Comparison of ENCODE assay signal across 8 cellular contexts in genomic region chr11:61814958-61815789, GRCh38. TPM values are rescaled to one million over a fixed set of nuclear protein-coding genes. Genes with fewer than 3 reads are reported as not detected.
A peak's percentile ranks its signal among the peaks of the same experiment; 100 is the strongest.
DNase-seq lines count a peak whose midpoint lies in the region; ATAC-seq and TF ChIP-seq lines count a peak whose summit lies in the region.

No MANE protein-coding gene starts in this region.

- H3K4me3 ChIP-seq in cardiac fibroblast (replicated peaks in 1 of 2; ENCODE audit: low read depth in 2 of 2, low read length in 2 of 2) (peak overlapping the region; percentile 84 to 87), iPS-18c (ENCODE audit: insufficient read depth, low read depth, low read length) (peak overlapping the region; percentile 95)

- no peaks in the 10 kb centered on the region for H3K9me3 ChIP-seq in iPS-18c (ENCODE audit: control insufficient read depth, insufficient read depth, low read length)

- ATAC-seq in activated CD4-positive, alpha-beta T cell treated with anti-CD3 and anti-CD28 coated beads for 36 hours: peak; percentile 52
- ATAC-seq in HG02642 (IDR thresholded peaks at IDR 0.05; ENCODE audit: poor library complexity, unreplicated experiment) (peak; percentile 57), sciatic nerve (peak; percentile 98)

- H3K4me3 Mint-ChIP-seq in activated CD4-positive, alpha-beta T cell treated with anti-CD3 and anti-CD28 coated beads for 36 hours: peak overlapping the region; percentile 89

- peaks cover 25% of the 10 kb centered on the region for H3K27me3 Mint-ChIP-seq in activated CD4-positive, alpha-beta T cell treated with anti-CD3 and anti-CD28 coated beads for 36 hours

- no peaks in the 10 kb centered on the region for H3K9me3 Mint-ChIP-seq in activated CD4-positive, alpha-beta T cell treated with anti-CD3 and anti-CD28 coated beads for 36 hours (ENCODE audit: low read depth)

- POLR2A ChIA-PET in activated CD4-positive, alpha-beta T cell treated with anti-CD3 and anti-CD28 coated beads for 36 hours (lab: Charles Lee): interaction anchor here (0.6 to 1.5 kb wide), 8 partner anchors 9 to 958 kb away, joined by 3 to 8 read pairs (median 3); partner anchors contain the start of gene FEN1

- CTCF ChIA-PET in activated CD4-positive, alpha-beta T cell treated with anti-CD3 and anti-CD28 coated beads for 36 hours (lab: Charles Lee): interaction anchor here (0.6 to 10.1 kb wide), 12 partner anchors 11 to 273 kb away, joined by 3 to 115 read pairs (median 3); partner anchors contain the start of genes FEN1 and TMEM258

- peak; percentile 78 for DNase-seq in activated CD4-positive, alpha-beta T cell treated with anti-CD3 and anti-CD28 coated beads for 36 hours
- DNase-seq in activated CD4-positive, alpha-beta T cell treated with anti-CD3 and anti-CD28 coated beads, Interleukin-2, amount 50 U/mL, for 4 hours: no peak
- DNase-seq in NCI-H1105 treated with DMSO at 0.1 percent for 48 hours (lab: John Stamatoyannopoulos, UW) (peak; percentile 92), SW480 (ENCODE audit: low spot score) (peak; percentile 93), cardiac fibroblast (ENCODE audit: low read depth in 2 of 2) (peak; percentile 97 to 99), sciatic nerve (ENCODE audit: low spot score) (peak; percentile 99)

- TF ChIP-seq CTCF in cardiac fibroblast (IDR thresholded peaks at IDR 0.05; ENCODE audit: low read depth, low read length): no peak

- H3K4me1 Mint-ChIP-seq in activated CD4-positive, alpha-beta T cell treated with anti-CD3 and anti-CD28 coated beads for 36 hours: peaks cover 7% of the 10 kb centered on the region

- intact Hi-C loops in activated CD4-positive, alpha-beta T cell treated with anti-CD3 and anti-CD28 coated beads for 36 hours (cut with DNase I, micrococcal nuclease): no loop called here
- intact Hi-C loops in sciatic nerve (cut with DNase I): no loop called here

- peaks cover 27% of the 10 kb centered on the region for H3K36me3 Mint-ChIP-seq in activated CD4-positive, alpha-beta T cell treated with anti-CD3 and anti-CD28 coated beads for 36 hours (ENCODE audit: low read depth)

- peak overlapping the region; percentile 70 for H3K27ac Mint-ChIP-seq in activated CD4-positive, alpha-beta T cell treated with anti-CD3 and anti-CD28 coated beads for 36 hours

RNA-seq across cellular contexts. Expression of gene FADS1, which starts 1.6 kb away (rescaled TPM):
- total RNA-seq in activated CD4-positive, alpha-beta T cell treated with anti-CD3 and anti-CD28 coated beads for 36 hours: 10 to 100 TPM; 18.9 to 23.7 TPM
- 99.3 TPM for total RNA-seq in sciatic nerve

RNA-seq across cellular contexts. Expression of gene FADS2, which starts 12.9 kb away (rescaled TPM):
- 10 to 100 TPM; 51.0 to 58.4 TPM for total RNA-seq in activated CD4-positive, alpha-beta T cell treated with anti-CD3 and anti-CD28 coated beads for 36 hours
- 140 TPM for total RNA-seq in sciatic nerve

RNA-seq across cellular contexts. Expression of gene FEN1, which starts 22.5 kb away (rescaled TPM):
- total RNA-seq in activated CD4-positive, alpha-beta T cell treated with anti-CD3 and anti-CD28 coated beads for 36 hours: 100 to 1,000 TPM in 1 of 2 experiments, 10 to 100 TPM in 1; 70.0 to 108 TPM
- total RNA-seq in sciatic nerve: 3.7 TPM

RNA-seq across cellular contexts. Expression of gene TMEM258, which starts 22.8 kb away (rescaled TPM):
- 100 to 1,000 TPM; 172 to 176 TPM for total RNA-seq in activated CD4-positive, alpha-beta T cell treated with anti-CD3 and anti-CD28 coated beads for 36 hours
- 96.6 TPM for total RNA-seq in sciatic nerve

Comparison
In these comparisons a context has a peak if more than half of its experiments do, and no peak if none do; other contexts are left out.
1. DNase-seq: peak in activated CD4-positive, alpha-beta T cell treated with anti-CD3 and anti-CD28 coated beads for 36 hours (single experiment), NCI-H1105 treated with DMSO at 0.1 percent for 48 hours (single experiment), SW480 (single experiment), cardiac fibroblast (2 of 2) and sciatic nerve (single experiment); none in activated CD4-positive, alpha-beta T cell treated with anti-CD3 and anti-CD28 coated beads, Interleukin-2, amount 50 U/mL, for 4 hours (0 of 2).
2. RNA of gene FEN1, which starts 22.5 kb away (total RNA-seq): 70.0 to 108 TPM in activated CD4-positive, alpha-beta T cell treated with anti-CD3 and anti-CD28 coated beads for 36 hours; 3.7 TPM in sciatic nerve (single experiment); every median in the first group is over 10 times any median in the second.
3. Peak in every context shown above with its lines, with median percentiles within 50 percentile points of each other: ATAC-seq.